In genomic region chr2:219245148-219245898, GRCh38 we compare ENCODE assay signal across 1 cellular context.
TF ChIP-seq lines count a peak whose summit lies in the region.

Gene GLB1L, minus strand, starts transcription at chr2:219245444. Its CDS starts 1,871 bp downstream, at chr2:219243573.
A gene with protein sequence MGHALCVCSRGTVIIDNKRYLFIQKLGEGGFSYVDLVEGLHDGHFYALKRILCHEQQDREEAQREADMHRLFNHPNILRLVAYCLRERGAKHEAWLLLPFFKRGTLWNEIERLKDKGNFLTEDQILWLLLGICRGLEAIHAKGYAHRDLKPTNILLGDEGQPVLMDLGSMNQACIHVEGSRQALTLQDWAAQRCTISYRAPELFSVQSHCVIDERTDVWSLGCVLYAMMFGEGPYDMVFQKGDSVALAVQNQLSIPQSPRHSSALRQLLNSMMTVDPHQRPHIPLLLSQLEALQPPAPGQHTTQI (plus strand): TSS chr2:219245479. CDS start chr2:219246000, 521 bp downstream.

TF ChIP-seq in IMR-90, 13 proteins besides CTCF, POLR2A, EP300 and RAD21:
- TF ChIP-seq FOS (IDR thresholded peaks at IDR 0.05; ENCODE audit: low read depth, low read length) (no peak), MAFK (IDR thresholded peaks at IDR 0.05; ENCODE audit: low read depth, low read length) (0 out of 2 replicates have a peak, but pooled peaks have one; percentile 28), SMC3 (IDR thresholded peaks at IDR 0.05; ENCODE audit: low read depth, low read length) (no peak; the same call in 1 of the 2 replicates), USF2 (IDR thresholded peaks at IDR 0.05; ENCODE audit: low read depth, low read length) (no peak), RCOR1 (IDR thresholded peaks at IDR 0.05; ENCODE audit: insufficient replicate concordance, low read length) (no peak), CEBPB (IDR thresholded peaks at IDR 0.05; ENCODE audit: low read depth, low read length) (no peak), MAZ (IDR thresholded peaks at IDR 0.05; ENCODE audit: borderline replicate concordance, low read depth, low read length) (peak; percentile 22; the same call in 1 of the 2 replicates), BHLHE40 (IDR thresholded peaks at IDR 0.05; ENCODE audit: low read depth, low read length) (no peak), RFX5 (IDR thresholded peaks at IDR 0.05; ENCODE audit: low read depth, low read length) (no peak), ELK1 (IDR thresholded peaks at IDR 0.05; ENCODE audit: borderline replicate concordance, low read depth, low read length) (0 out of 2 replicates have a peak, but pooled peaks have one; percentile 66), NFE2L2 (IDR thresholded peaks at IDR 0.05; ENCODE audit: low read depth, low read length) (no peak), CHD1 (IDR thresholded peaks at IDR 0.05; ENCODE audit: low read depth, low read length) (no peak), MXI1 (IDR thresholded peaks at IDR 0.05; ENCODE audit: borderline replicate concordance, low read depth, low read length) (peak; percentile 58; the same call in 1 of the 2 replicates)
